8 cellular contexts compared by ENCODE assay signal in genomic region chr7:16420649-16421332, GRCh38.
DNase-seq lines count a peak whose midpoint lies in the region; ATAC-seq lines count a peak whose summit lies in the region.

No MANE protein-coding gene starts in this region.

- no peaks in the 10 kb centered on the region for H3K36me3 Mint-ChIP-seq in memory B cell

- H3K36me3 ChIP-seq in endocrine pancreas (ENCODE audit: control insufficient read depth, insufficient read depth, low read length), result no peaks in the 10 kb centered on the region

- ATAC-seq in GM19397 (IDR thresholded peaks at IDR 0.05; ENCODE audit: unreplicated experiment) (peak; percentile 88), HG03565 (IDR thresholded peaks at IDR 0.05; ENCODE audit: unreplicated experiment) (peak; percentile 73), memory B cell (ENCODE audit: low read depth) (peak; percentile 90)

- H3K4me3 Mint-ChIP-seq in memory B cell, result peak overlapping the region; percentile 90

- H3K4me1 ChIP-seq in endocrine pancreas (ENCODE audit: control insufficient read depth, insufficient read depth, low read length), result peaks cover 5% of the 10 kb centered on the region

- peak; percentile 81 for DNase-seq in CD1c-positive myeloid dendritic cell (ENCODE audit: extremely low spot score)
- DNase-seq in NK-92 (lab: John Stamatoyannopoulos, UW; ENCODE audit: unreplicated experiment), result peak; percentile 4
- peak; percentile 56 to 71 (median 65) for DNase-seq in activated CD8-positive, alpha-beta memory T cell treated with anti-CD3 and anti-CD28 coated beads for 48 hours (ENCODE audit: low read depth in 2 of 3, low spot score in 2 of 3)
- peak; percentile 81 to 83 for DNase-seq in memory B cell (ENCODE audit: low spot score in 2 of 2)
- DNase-seq in stimulated activated CD8-positive, alpha-beta memory T cell treated with anti-CD3 and anti-CD28 coated beads, Interleukin-12 subunit alpha, Interleukin-12 subunit beta, amount 100 ng/mL, for 24 hours (ENCODE audit: extremely low read depth), result peak; percentile 66

- H3K27me3 Mint-ChIP-seq in memory B cell, result no peaks in the 10 kb centered on the region

- peak overlapping the region; percentile 72 for H3K4me3 ChIP-seq in endocrine pancreas (ENCODE audit: control insufficient read depth, insufficient read depth, low read length)

- H3K9ac ChIP-seq in endocrine pancreas (ENCODE audit: control insufficient read depth, insufficient read depth, low read length), result peak overlapping the region; percentile 84

- H3K27me3 ChIP-seq in endocrine pancreas (ENCODE audit: control insufficient read depth, insufficient read depth, low read length), result no peaks in the 10 kb centered on the region

- H3K4me1 Mint-ChIP-seq in memory B cell, result peaks cover 8% of the 10 kb centered on the region

- no peaks in the 10 kb centered on the region for H3K9me3 ChIP-seq in endocrine pancreas (ENCODE audit: control insufficient read depth, low read length)

- H3K27ac Mint-ChIP-seq in memory B cell, result peak overlapping the region; percentile 88

- H3K9me3 Mint-ChIP-seq in memory B cell, result no peaks in the 10 kb centered on the region

Comparison
In these comparisons a context has a peak if more than half of its experiments do, and no peak if none do; other contexts are left out.
1. Peak in every context shown above with its lines: DNase-seq, ATAC-seq and H3K4me3 ChIP-seq.
2. DNase-seq: peak in every context shown above with its lines; median percentile 82 in memory B cell; 81 in CD1c-positive myeloid dendritic cell; 66 in stimulated activated CD8-positive, alpha-beta memory T cell treated with anti-CD3 and anti-CD28 coated beads, Interleukin-12 subunit alpha, Interleukin-12 subunit beta, amount 100 ng/mL, for 24 hours; 65 in activated CD8-positive, alpha-beta memory T cell treated with anti-CD3 and anti-CD28 coated beads for 48 hours; 4 in NK-92.